ENCODE assay signal across 19 cellular contexts in the genomic region with DNA sequence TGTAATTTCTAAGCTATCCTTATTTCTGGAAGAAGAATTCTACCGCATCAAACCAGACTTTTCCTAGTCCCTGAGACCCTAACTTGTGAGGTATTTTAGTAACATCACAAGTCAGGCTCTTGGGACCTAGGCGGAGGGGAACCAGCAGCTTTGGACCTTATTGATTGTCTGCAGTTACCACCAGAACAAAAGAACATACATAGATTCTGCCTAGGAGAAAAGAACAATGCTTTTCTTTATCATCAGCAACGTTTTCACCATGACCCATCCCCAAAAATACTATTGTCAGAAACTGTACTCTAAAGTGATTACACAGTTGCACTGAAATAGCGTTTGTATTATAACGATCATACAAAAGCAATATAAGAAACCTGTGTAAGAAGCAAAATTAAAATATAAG.
DNase-seq lines count a peak whose midpoint lies in the region; TF ChIP-seq lines count a peak whose summit lies in the region.
"Had no signal": no experiment of that assay in that cellular context is flagged by ENCODE, and none has a peak within 500 bp of the region (broad histone marks: within the 10 kb centered on the region; RNA-seq: fewer than 3 reads in every experiment).

No MANE protein-coding gene starts in this region.

- DNase-seq in SK-MEL-5 (ENCODE audit: low read depth, low spot score): peak; percentile 32
- no peak for DNase-seq in iPS-NIHi11 (ENCODE audit: low spot score)
- DNase-seq in NOMO-1 (lab: John Stamatoyannopoulos, UW; ENCODE audit: unreplicated experiment in 2 of 2): no peak
- no peak for DNase-seq in NCI-H146 treated with DMSO at 0.1 percent for 48 hours (lab: John Stamatoyannopoulos, UW; ENCODE audit: unreplicated experiment)
- DNase-seq: AML-193; CD8-positive, alpha-beta T cell; DND-41; GOT3; HCEC 1CT; KG1; NCI-H1105 treated with DMSO at 0.1 percent for 48 hours; NCI-H1694 treated with DMSO at 0.1 percent for 48 hours; NCI-H2081 treated with DMSO at 0.1 percent for 48 hours; NCI-H2171 treated with DMSO at 0.1 percent for 48 hours; NCI-H524 treated with DMSO at 0.1 percent for 48 hours; Peyer's patch had no signal

- peaks cover 28% of the 10 kb centered on the region for H3K4me1 Mint-ChIP-seq in nephron

- H3K36me3 Mint-ChIP-seq in nephron (ENCODE audit: low read depth): peaks cover 9% of the 10 kb centered on the region
- H3K36me3 Mint-ChIP-seq: CD8-positive, alpha-beta T cell had no signal

- H3K27ac ChIP-seq in cingulate gyrus (ENCODE audit: low read depth, low read length): peak overlapping the region; percentile 73
- H3K27ac ChIP-seq in temporal lobe (ENCODE audit: low read depth, low read length): peak overlapping the region; percentile 23
- H3K27ac ChIP-seq: Peyer's patch had no signal

- peak overlapping the region in 2 of 3 experiments; percentile 45 to 85 for H3K27ac Mint-ChIP-seq in nephron
- H3K27ac Mint-ChIP-seq: CD8-positive, alpha-beta T cell had no signal

- H3K9me3 Mint-ChIP-seq in nephron: no peaks in the 10 kb centered on the region

- in situ Hi-C loops in SK-MEL-5 (cut with HindIII; ENCODE audit: low pct_unique_long_range_greater_than_20kb, low sequenced_read_pairs): no loop called here

- no peaks in the 10 kb centered on the region for H3K27me3 Mint-ChIP-seq in nephron (ENCODE audit: low read depth)

- H3K4me3 Mint-ChIP-seq in nephron: no peak overlapping the region
- H3K4me3 Mint-ChIP-seq: CD8-positive, alpha-beta T cell had no signal

- no peak for TF ChIP-seq CTCF in nephron (IDR thresholded peaks at IDR 0.05; ENCODE audit: unreplicated experiment in 3 of 3)
